ENCODE assay signal across 22 cellular contexts in the genomic region with DNA sequence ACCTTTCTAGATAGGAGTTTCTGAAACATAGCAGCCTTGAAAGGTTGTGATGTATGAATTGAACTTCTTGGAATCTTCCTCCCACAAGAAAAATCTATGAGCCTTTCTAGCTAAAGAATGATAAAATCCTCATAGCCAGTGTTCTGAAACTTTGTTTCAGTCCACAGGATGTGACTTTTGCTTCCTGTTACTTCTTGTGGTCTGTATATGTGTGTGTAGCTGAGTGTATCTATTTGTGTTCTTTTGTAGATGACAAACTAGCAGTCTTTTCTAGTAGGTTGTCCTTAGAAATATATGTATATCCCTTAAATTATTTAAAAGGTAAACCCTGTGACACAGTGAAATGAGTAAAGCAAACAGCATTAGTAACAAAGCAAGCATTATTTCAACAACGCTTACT.
"Had no signal": no experiment of that assay in that cellular context is flagged by ENCODE, and none has a peak within 500 bp of the region (broad histone marks: within the 10 kb centered on the region; RNA-seq: fewer than 3 reads in every experiment).

No MANE protein-coding gene starts in this region.

- H3K36me3 ChIP-seq: adrenal gland, WERI-Rb-1 had no signal

- ATAC-seq: activated CD4-positive, alpha-beta T cell treated with anti-CD3 and anti-CD28 coated beads for 36 hours; activated CD8-positive, alpha-beta T cell treated with anti-CD3 and anti-CD28 coated beads for 36 hours; activated T-cell treated with anti-CD3 and anti-CD28 coated beads, Interleukin-2, amount 50 U/mL, for 72 hours; body of pancreas had no signal

- H3K4me1 ChIP-seq: adrenal gland, body of pancreas had no signal

- H3K4me3 ChIP-seq: adrenal gland, body of pancreas, coronary artery, PC-9 had no signal

- H3K27me3 ChIP-seq: adrenal gland, body of pancreas had no signal

- H3K27ac ChIP-seq: adrenal gland, body of pancreas, coronary artery, PC-9, WERI-Rb-1 had no signal

- H3K9me3 ChIP-seq: adrenal gland, body of pancreas had no signal

- DNase-seq: activated CD4-positive, alpha-beta T cell treated with anti-CD3 and anti-CD28 coated beads for 36 hours; activated CD8-positive, alpha-beta memory T cell treated with anti-CD3 and anti-CD28 coated beads, Interleukin-2, amount 50 U/mL, for 4 hours; activated CD8-positive, alpha-beta T cell treated with anti-CD3 and anti-CD28 coated beads for 36 hours; activated naive CD4-positive, alpha-beta T cell treated with anti-CD3 and anti-CD28 coated beads, Interleukin-2, amount 50 U/mL, for 16 hours; activated naive CD8-positive, alpha-beta T cell treated with anti-CD3 and anti-CD28 coated beads, Interleukin-2, amount 10 ng/mL, durations not matched to agents 7 days and 5 days; activated T-cell treated with anti-CD3 and anti-CD28 coated beads, Interleukin-2, amount 50 U/mL, for 72 hours; adrenal gland; anterior cingulate cortex; body of pancreas; central memory CD4-positive, alpha-beta T cell; NCI-H1048; NCI-H146; NCI-H187 treated with DMSO at 0.1 percent for 48 hours; NCI-H2081 treated with DMSO at 0.1 percent for 48 hours; NCI-H2171; NCI-H345; NCI-H510A; NCI-H69; PC-9; SHP77 treated with DMSO at 0.1 percent for 48 hours; WERI-Rb-1 had no signal
